7 cellular contexts compared by ENCODE assay signal in the genomic region with DNA sequence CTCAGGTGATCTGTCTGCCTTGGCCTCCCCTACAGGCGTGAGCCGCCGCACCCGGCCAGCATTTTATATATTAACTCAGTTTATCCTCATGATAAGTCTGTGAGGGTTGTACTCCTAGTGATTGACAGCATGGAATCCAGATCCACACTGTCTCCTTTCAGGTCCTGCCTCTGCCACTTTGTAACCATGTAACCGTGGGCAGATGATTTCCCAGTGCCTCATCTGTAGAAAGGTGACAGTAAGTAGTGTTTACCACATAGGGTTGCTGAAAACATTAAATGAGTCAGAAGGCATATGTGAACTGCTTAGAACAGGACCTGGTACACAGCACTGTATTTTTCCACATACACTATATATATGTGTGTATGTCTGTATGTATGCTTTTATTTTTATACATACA. TPM values are rescaled to one million over a fixed set of nuclear protein-coding genes. Genes with fewer than 3 reads are reported as not detected.
DNase-seq lines count a peak whose midpoint lies in the region; ATAC-seq and TF ChIP-seq lines count a peak whose summit lies in the region.

No MANE protein-coding gene starts in this region.

- H3K27ac Mint-ChIP-seq in chondrocyte (ENCODE audit: unreplicated experiment) = peak overlapping the region; percentile 84

- H3K9me3 Mint-ChIP-seq in chondrocyte (ENCODE audit: low read depth) = no peaks in the 10 kb centered on the region

- no peak for DNase-seq in GM12864 (ENCODE audit: low read depth)
- DNase-seq in NAMALWA (ENCODE audit: low spot score) = peak; percentile 23
- no peak for DNase-seq in chondrocyte (ENCODE audit: low spot score)
- DNase-seq in sigmoid colon = no peak

- H3K36me3 ChIP-seq in sigmoid colon = peaks cover 0 to 7% (median 0%) of the 10 kb centered on the region in 4 donors

- ATAC-seq in GM21447 (IDR thresholded peaks at IDR 0.05; ENCODE audit: unreplicated experiment) (no peak), HG03159 (IDR thresholded peaks at IDR 0.05; ENCODE audit: unreplicated experiment) (no peak), HG02798 (IDR thresholded peaks at IDR 0.05; ENCODE audit: poor library complexity, unreplicated experiment) (no peak)

- TF ChIP-seq EP300 in sigmoid colon (IDR thresholded peaks at IDR 0.05) = no peak

- intact Hi-C loops in sigmoid colon (cut with DNase I) = no loop called here

- H3K4me1 Mint-ChIP-seq in chondrocyte (ENCODE audit: low read depth) = peaks cover 39% of the 10 kb centered on the region

- peaks cover 0 to 41% (median 26%) of the 10 kb centered on the region in 4 donors for H3K4me1 ChIP-seq in sigmoid colon

- no peaks in the 10 kb centered on the region for H3K27me3 Mint-ChIP-seq in chondrocyte (ENCODE audit: low read depth)

- peak overlapping the region; percentile 64 for H3K4me3 Mint-ChIP-seq in chondrocyte (ENCODE audit: unreplicated experiment)

- H3K4me3 ChIP-seq in GM12864 (ENCODE audit: low read depth, low read length) (peak overlapping the region; percentile 80), sigmoid colon (peak overlapping the region in 1 of 4 donors; percentile 78)

- H3K27ac ChIP-seq in sigmoid colon = peak overlapping the region; percentile 89 to 98 (median 95)

- no peak for TF ChIP-seq POLR2A in sigmoid colon (IDR thresholded peaks at IDR 0.05)

- TF ChIP-seq CTCF in GM12864 (IDR thresholded peaks at IDR 0.05; ENCODE audit: low read depth, low read length, missing control alignments) (no peak), chondrocyte (IDR thresholded peaks at IDR 0.05) (no peak), sigmoid colon (IDR thresholded peaks at IDR 0.05) (no peak)

- no peaks in the 10 kb centered on the region for H3K27me3 ChIP-seq in sigmoid colon

- no peaks in the 10 kb centered on the region for H3K36me3 Mint-ChIP-seq in chondrocyte (ENCODE audit: low read depth)

- WGBS in sigmoid colon, 2 donors = 31 to 74% methylated on average over 5 of the region's 5 CpGs

- H3K9me3 ChIP-seq in sigmoid colon = no peaks in the 10 kb centered on the region

RNA-seq across cellular contexts. Expression of gene FYTTD1, which starts 2.4 kb away (rescaled TPM):
- total RNA-seq in chondrocyte = 73.6 to 83.3 TPM (median 74.2 TPM) in 3 replicates
- 10 to 100 TPM; 46.4 to 63.9 (median 51.8) TPM for total RNA-seq in sigmoid colon
- polyA plus RNA-seq in sigmoid colon = 10 to 100 TPM; 11.4 to 15.7 (median 13.2) TPM

RNA-seq across cellular contexts. Expression of gene RUBCN, which starts 15.4 kb away (rescaled TPM):
- total RNA-seq in chondrocyte = 27.2 to 32.3 TPM (median 31.2 TPM) in 3 replicates
- 10 to 100 TPM; 35.2 to 41.8 (median 36.6) TPM for total RNA-seq in sigmoid colon
- polyA plus RNA-seq in sigmoid colon = 10 to 100 TPM in 1 of 3 donors, 1 to 10 TPM in 2; 2.4 to 20.4 (median 5.5) TPM

RNA-seq across cellular contexts. Expression of gene LRCH3, which starts 38.9 kb away (rescaled TPM):
- 41.7 to 59.9 TPM (median 49.8 TPM) in 3 replicates for total RNA-seq in chondrocyte
- total RNA-seq in sigmoid colon = 100 to 1,000 TPM in 1 of 4 donors, 10 to 100 TPM in 3; 44.7 to 154 (median 49.4) TPM
- 10 to 100 TPM in 1 of 3 donors, 1 to 10 TPM in 2; 4.8 to 15.7 (median 5.5) TPM for polyA plus RNA-seq in sigmoid colon
